In the genomic region with DNA sequence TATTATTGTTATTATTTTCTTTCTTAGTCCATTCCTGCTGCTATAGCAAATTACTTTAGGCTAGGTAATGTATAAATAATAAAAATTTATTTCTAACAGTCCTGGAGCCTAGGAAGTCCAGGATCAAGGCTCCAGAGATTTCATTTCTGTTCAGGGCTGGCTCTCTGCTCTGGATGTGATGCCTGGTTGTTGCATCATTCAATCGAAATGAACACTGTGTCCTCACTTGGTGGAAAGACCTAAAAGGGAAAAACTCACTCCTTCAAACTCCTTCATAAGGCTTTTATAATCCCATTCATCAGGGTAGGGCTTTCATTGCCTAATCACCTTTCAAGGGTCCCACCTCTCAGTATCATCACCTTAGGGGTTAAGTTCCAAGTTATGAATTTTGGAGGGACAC, we compare ENCODE assay signal across 14 cellular contexts.
DNase-seq lines count a peak whose midpoint lies in the region; ATAC-seq and TF ChIP-seq lines count a peak whose summit lies in the region.
"Had no signal": no experiment of that assay in that cellular context is flagged by ENCODE, and none has a peak within 500 bp of the region (broad histone marks: within the 10 kb centered on the region; RNA-seq: fewer than 3 reads in every experiment).

No MANE protein-coding gene starts in this region.

- DNase-seq in adipocyte (ENCODE audit: low read depth), result peak; percentile 71
- peak; percentile 57 for DNase-seq in fibroblast of mammary gland (ENCODE audit: low read depth)
- no peak for DNase-seq in mesendoderm
- no peak for DNase-seq in cerebellum (ENCODE audit: low spot score)
- DNase-seq in kidney tubule cell (ENCODE audit: low spot score), result no peak
- no peak for DNase-seq in right cardiac atrium
- DNase-seq: BE2C; CD8-positive, alpha-beta T cell; DMS 273 treated with DMSO at 0.1 percent for 48 hours; GM23248; H7 had no signal

- H3K36me3 ChIP-seq in adipocyte (ENCODE audit: control insufficient read depth, insufficient read depth, low read length, severe bottlenecking), result no peaks in the 10 kb centered on the region
- no peaks in the 10 kb centered on the region for H3K36me3 ChIP-seq in mesendoderm (ENCODE audit: control insufficient read depth, insufficient read depth, low read length)
- H3K36me3 ChIP-seq: BE2C had no signal

- intact Hi-C loops in right cardiac atrium (cut with DNase I), result no loop called here

- H3K27me3 ChIP-seq in adipocyte (replicated peaks; ENCODE audit: control insufficient read depth, insufficient read depth, low read length) (no peaks in the 10 kb centered on the region), mesendoderm (ENCODE audit: insufficient read depth, low read length, poor library complexity) (no peaks in the 10 kb centered on the region), right cardiac atrium (ENCODE audit: control insufficient read depth, insufficient read depth) (no peaks in the 10 kb centered on the region)
- H3K27me3 ChIP-seq: BE2C had no signal

- ATAC-seq in right cardiac atrium (no peak), GM19397 (IDR thresholded peaks at IDR 0.05; ENCODE audit: unreplicated experiment) (no peak)
- ATAC-seq: A549; CD8-positive, alpha-beta T cell had no signal

- H3K4ac ChIP-seq in mesendoderm (ENCODE audit: low read depth, low read length), result no peak overlapping the region

- H3K23ac ChIP-seq in mesendoderm (ENCODE audit: low read length), result no peak overlapping the region

- TF ChIP-seq CTCF in fibroblast of mammary gland (conservative IDR thresholded peaks at IDR 0.05; ENCODE audit: control insufficient read depth, insufficient read depth, low read depth, low read length), result no peak

- no peak overlapping the region for H4K8ac ChIP-seq in mesendoderm (ENCODE audit: low read depth, low read length)

- no peaks in the 10 kb centered on the region for H3K79me2 ChIP-seq in mesendoderm (ENCODE audit: control insufficient read depth, insufficient read depth, low read length)

- peak overlapping the region; percentile 3 for H2BK15ac ChIP-seq in mesendoderm (replicated peaks; ENCODE audit: low read depth)

- no peak overlapping the region for H2AK5ac ChIP-seq in mesendoderm (ENCODE audit: low read length)

- H3K27ac ChIP-seq in mesendoderm (ENCODE audit: low read depth, low read length) (no peak overlapping the region), right cardiac atrium (ENCODE audit: low read length) (no peak overlapping the region)
- H3K27ac ChIP-seq: A549, C4-2B, GM23248 had no signal

- H2BK5ac ChIP-seq in mesendoderm (ENCODE audit: low read length), result no peak overlapping the region

- H3K9ac ChIP-seq in adipocyte (ENCODE audit: low read length), result no peak overlapping the region
- H3K9ac ChIP-seq in mesendoderm (ENCODE audit: low read length), result no peak overlapping the region
- H3K9ac ChIP-seq: GM23248 had no signal

- H3K4me3 ChIP-seq in adipocyte (ENCODE audit: low read length), result no peak overlapping the region
- no peak overlapping the region for H3K4me3 ChIP-seq in fibroblast of mammary gland (ENCODE audit: control insufficient read depth, low read depth, low read length)
- no peak overlapping the region for H3K4me3 ChIP-seq in mesendoderm (ENCODE audit: low read length)
- H3K4me3 ChIP-seq in right cardiac atrium (ENCODE audit: low read length), result no peak overlapping the region
- H3K4me3 ChIP-seq: A549, GM23248 had no signal

- no peak overlapping the region for H3K56ac ChIP-seq in mesendoderm (ENCODE audit: low read length)

- WGBS in mesendoderm (ENCODE audit: extremely low coverage, insufficient coverage, low lambda C conversion rate), result no CpG with 5 or more reads among the region's 1 CpG
- WGBS in right cardiac atrium, result 72% methylated on average over 1 of the region's 1 CpG

- no peaks in the 10 kb centered on the region for H3K79me1 ChIP-seq in mesendoderm (ENCODE audit: low read length)

- H3K18ac ChIP-seq in mesendoderm (ENCODE audit: low read length), result no peak overlapping the region

- H3K4me2 ChIP-seq in mesendoderm (ENCODE audit: low read length), result no peak overlapping the region
- H3K4me2 ChIP-seq: A549 had no signal

- no peak overlapping the region for H2BK120ac ChIP-seq in mesendoderm (ENCODE audit: low read depth, low read length)

- H3K9me3 ChIP-seq in adipocyte (ENCODE audit: control insufficient read depth, low read length) (no peaks in the 10 kb centered on the region), right cardiac atrium (ENCODE audit: control insufficient read depth, low read length) (no peaks in the 10 kb centered on the region)
- H3K9me3 ChIP-seq: A549, BE2C had no signal

- H3K4me1 ChIP-seq in adipocyte (ENCODE audit: control insufficient read depth, insufficient read depth, low read length) (peaks cover 14% of the 10 kb centered on the region), mesendoderm (ENCODE audit: control insufficient read depth, low read depth, low read length) (peaks cover 4% of the 10 kb centered on the region), right cardiac atrium (ENCODE audit: control insufficient read depth, insufficient read depth, low read length) (no peaks in the 10 kb centered on the region)
- H3K4me1 ChIP-seq: A549, BE2C had no signal

- no peak overlapping the region for H4K5ac ChIP-seq in mesendoderm (ENCODE audit: low read length)

Comparison
In these comparisons a context has a peak if more than half of its experiments do, and no peak if none do; other contexts are left out.
1. DNase-seq: peak in adipocyte (single experiment) and fibroblast of mammary gland (single experiment); none in mesendoderm (single experiment), cerebellum (single experiment), kidney tubule cell (single experiment) and right cardiac atrium (0 of 3).